In the genomic region with DNA sequence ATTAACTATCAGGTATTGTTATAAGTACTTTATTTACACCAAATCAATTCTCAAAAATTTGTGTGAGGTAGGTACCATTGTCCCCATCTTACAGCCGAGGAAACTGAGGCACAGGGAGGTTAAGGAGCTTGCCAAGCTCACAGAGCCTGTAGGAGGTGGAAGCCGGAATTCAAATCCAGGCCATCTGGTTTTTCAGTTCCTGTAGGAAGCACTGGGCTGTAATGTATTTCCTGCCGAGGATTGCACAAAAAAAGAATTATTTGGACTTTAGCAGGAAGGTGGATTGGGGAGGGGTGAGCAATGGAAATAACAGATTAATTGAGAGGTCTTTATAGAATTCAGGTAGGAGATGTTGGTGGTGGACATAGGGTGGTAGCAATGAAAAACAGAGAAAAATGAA, we compare ENCODE assay signal across 28 cellular contexts.
"Had no signal": no experiment of that assay in that cellular context is flagged by ENCODE, and none has a peak within 500 bp of the region (broad histone marks: within the 10 kb centered on the region; RNA-seq: fewer than 3 reads in every experiment).

No MANE protein-coding gene starts in this region.

- DNase-seq: activated B cell treated with CpG ODN at 0.5 μM for 24 hours; activated CD4-positive, alpha-beta T cell treated with anti-CD3 and anti-CD28 coated beads for 1 hour; activated CD4-positive, alpha-beta T cell treated with anti-CD3 and anti-CD28 coated beads, Interleukin-2, amount 10 ng/mL, durations not matched to agents 24 days and 14 days; activated CD4-positive, alpha-beta T cell treated with anti-CD3 and anti-CD28 coated beads, Interleukin-2, amount 50 U/mL, for 48 hours; activated CD8-positive, alpha-beta memory T cell treated with anti-CD3 and anti-CD28 coated beads, Interleukin-2, amount 10 ng/mL, durations not matched to agents 7 days and 5 days; activated effector memory CD4-positive, alpha-beta T cell treated with Interleukin-2 at 50 U/mL for 16 hours; activated naive CD4-positive, alpha-beta T cell; activated naive CD8-positive, alpha-beta T cell treated with anti-CD3 and anti-CD28 coated beads, Interleukin-2, amount 50 U/mL, for 24 hours; activated T-cell treated with anti-CD3 and anti-CD28 coated beads, Interleukin-2, amount 50 U/mL, for 24 hours; amniotic stem cell; Kasumi-1; KBM-7; NCI-H1105 treated with DMSO at 0.1 percent for 48 hours; NCI-H1436 treated with DMSO at 0.1 percent for 48 hours; NCI-H187; NCI-H2081; NCI-H510A treated with DMSO at 0.1 percent for 48 hours; NCI-H69; NK-92 treated with Interleukin-12 subunit alpha and Interleukin-12 subunit beta, amount 100 ng/mL, for 24 hours; Peyer's patch; SHP77 treated with DMSO at 0.1 percent for 48 hours; T-helper 9 cell had no signal

- H3K36me3 Mint-ChIP-seq: activated CD8-positive, alpha-beta memory T cell treated with anti-CD3 and anti-CD28 coated beads, Interleukin-2, amount 10 ng/mL, durations not matched to agents 7 days and 5 days had no signal

- H3K4me3 Mint-ChIP-seq: activated B cell treated with CpG ODN at 0.5 μM for 24 hours; activated CD4-positive, alpha-beta T cell treated with anti-CD3 and anti-CD28 coated beads, Interleukin-2, amount 10 ng/mL, durations not matched to agents 24 days and 14 days; activated CD8-positive, alpha-beta memory T cell treated with anti-CD3 and anti-CD28 coated beads, Interleukin-2, amount 10 ng/mL, durations not matched to agents 7 days and 5 days; activated naive CD8-positive, alpha-beta T cell treated with anti-CD3 and anti-CD28 coated beads, Interleukin-2, amount 50 U/mL, for 24 hours; activated T-cell treated with anti-CD3 and anti-CD28 coated beads, Interleukin-2, amount 50 U/mL, for 24 hours; activated T-helper 1 cell treated with anti-CD3 and anti-CD28 coated beads, Interleukin-12 subunit alpha, Interleukin-12 subunit beta, Interleukin-2, Interleukin-4 antibody, amounts not matched to agents 30 ng/mL and 10 ng/mL and 1 ng/mL, durations not matched to agents 14 hours and 24 hours and 36 hours; T-helper 1 cell treated with Interleukin-12 subunit alpha and Interleukin-12 subunit beta and Interleukin-4 antibody, amounts not matched to agents 30 μg/mL and 1 μg/mL, for 36 hours had no signal

- ATAC-seq: activated CD8-positive, alpha-beta memory T cell treated with anti-CD3 and anti-CD28 coated beads, Interleukin-2, amount 10 ng/mL, durations not matched to agents 7 days and 5 days; activated naive CD4-positive, alpha-beta T cell treated with anti-CD3 and anti-CD28 coated beads, Interleukin-2, amount 50 U/mL, for 72 hours; activated naive CD8-positive, alpha-beta T cell treated with anti-CD3 and anti-CD28 coated beads, Interleukin-2, amount 50 U/mL, for 24 hours; body of pancreas had no signal

- H3K4me3 ChIP-seq: ascending aorta, body of pancreas, Peyer's patch had no signal

- H3K9me3 ChIP-seq: ascending aorta, body of pancreas, Peyer's patch had no signal

- H3K27me3 Mint-ChIP-seq: activated B cell treated with CpG ODN at 0.5 μM for 24 hours; activated CD4-positive, alpha-beta T cell treated with anti-CD3 and anti-CD28 coated beads, Interleukin-2, amount 10 ng/mL, durations not matched to agents 24 days and 14 days; activated CD8-positive, alpha-beta memory T cell treated with anti-CD3 and anti-CD28 coated beads, Interleukin-2, amount 10 ng/mL, durations not matched to agents 7 days and 5 days; activated T-cell treated with anti-CD3 and anti-CD28 coated beads, Interleukin-2, amount 50 U/mL, for 24 hours had no signal

- H3K27me3 ChIP-seq: ascending aorta, body of pancreas, Peyer's patch had no signal

- H3K4me1 Mint-ChIP-seq: activated B cell treated with CpG ODN at 0.5 μM for 24 hours; activated CD4-positive, alpha-beta T cell treated with anti-CD3 and anti-CD28 coated beads, Interleukin-2, amount 10 ng/mL, durations not matched to agents 24 days and 14 days; activated CD8-positive, alpha-beta memory T cell treated with anti-CD3 and anti-CD28 coated beads, Interleukin-2, amount 10 ng/mL, durations not matched to agents 7 days and 5 days; activated naive CD8-positive, alpha-beta T cell treated with anti-CD3 and anti-CD28 coated beads, Interleukin-2, amount 50 U/mL, for 24 hours had no signal

- H3K27ac ChIP-seq: ascending aorta, body of pancreas, Peyer's patch, RWPE1 had no signal

- H3K27ac Mint-ChIP-seq: activated B cell treated with CpG ODN at 0.5 μM for 24 hours; activated CD4-positive, alpha-beta T cell treated with anti-CD3 and anti-CD28 coated beads, Interleukin-2, amount 10 ng/mL, durations not matched to agents 24 days and 14 days; activated CD8-positive, alpha-beta memory T cell treated with anti-CD3 and anti-CD28 coated beads, Interleukin-2, amount 10 ng/mL, durations not matched to agents 7 days and 5 days; activated naive CD4-positive, alpha-beta T cell treated with anti-CD3 and anti-CD28 coated beads, Interleukin-2, amount 50 U/mL, for 72 hours; activated naive CD8-positive, alpha-beta T cell treated with anti-CD3 and anti-CD28 coated beads, Interleukin-2, amount 50 U/mL, for 24 hours; activated T-cell treated with anti-CD3 and anti-CD28 coated beads, Interleukin-2, amount 50 U/mL, for 24 hours; activated T-helper 1 cell treated with anti-CD3 and anti-CD28 coated beads, Interleukin-12 subunit alpha, Interleukin-12 subunit beta, Interleukin-2, Interleukin-4 antibody, amounts not matched to agents 30 ng/mL and 10 ng/mL and 1 ng/mL, durations not matched to agents 14 hours and 24 hours and 36 hours; T-helper 1 cell treated with Interleukin-12 subunit alpha and Interleukin-12 subunit beta and Interleukin-4 antibody, amounts not matched to agents 30 μg/mL and 1 μg/mL, for 36 hours had no signal

- H3K4me1 ChIP-seq: ascending aorta, body of pancreas, Peyer's patch had no signal
